Comparison of ENCODE assay signal across 5 cellular contexts in the genomic region with DNA sequence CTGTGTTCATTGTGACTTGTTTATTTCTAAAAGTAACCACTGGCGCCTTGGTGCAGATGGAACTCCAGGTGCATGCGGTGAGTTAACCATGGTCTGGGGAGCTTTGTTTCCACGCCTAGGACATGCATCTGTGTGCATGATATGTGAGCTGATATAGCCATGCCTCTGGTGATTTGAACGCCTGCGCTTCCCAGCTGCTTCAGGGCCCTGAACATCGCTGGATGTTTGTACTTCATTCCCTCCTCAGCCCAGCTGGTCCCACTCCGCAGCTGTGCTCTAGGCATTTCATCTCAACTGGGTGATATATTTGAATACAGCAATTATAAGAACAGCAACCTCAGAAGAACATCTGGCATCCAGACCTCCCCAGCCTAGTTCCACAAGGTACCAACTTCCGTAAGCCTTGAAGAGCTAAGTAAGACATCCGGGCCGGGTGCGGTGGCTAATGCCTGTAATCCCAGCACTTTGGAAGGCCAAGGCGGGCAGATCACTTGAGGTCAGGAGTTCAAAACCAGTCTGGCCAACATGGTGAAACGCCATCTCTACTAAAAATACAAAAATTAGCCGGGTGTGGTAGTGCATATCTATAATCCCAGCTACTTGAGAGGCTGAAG. TPM values are rescaled to one million over a fixed set of nuclear protein-coding genes. Genes with fewer than 3 reads are reported as not detected.
"Had no signal": no experiment of that assay in that cellular context is flagged by ENCODE, and none has a peak within 500 bp of the region (broad histone marks: within the 10 kb centered on the region; RNA-seq: fewer than 3 reads in every experiment).

No MANE protein-coding gene starts in this region.

RNA-seq across cellular contexts. Expression of gene CLEC18C, which starts 6.9 kb away (rescaled TPM):
- total RNA-seq: pulmonary artery endothelial cell, right atrium auricular region, urinary bladder had no signal
- polyA plus RNA-seq: keratinocyte; naive thymus-derived CD4-positive, alpha-beta T cell had no signal
